8 cellular contexts compared by ENCODE assay signal in the genomic region with DNA sequence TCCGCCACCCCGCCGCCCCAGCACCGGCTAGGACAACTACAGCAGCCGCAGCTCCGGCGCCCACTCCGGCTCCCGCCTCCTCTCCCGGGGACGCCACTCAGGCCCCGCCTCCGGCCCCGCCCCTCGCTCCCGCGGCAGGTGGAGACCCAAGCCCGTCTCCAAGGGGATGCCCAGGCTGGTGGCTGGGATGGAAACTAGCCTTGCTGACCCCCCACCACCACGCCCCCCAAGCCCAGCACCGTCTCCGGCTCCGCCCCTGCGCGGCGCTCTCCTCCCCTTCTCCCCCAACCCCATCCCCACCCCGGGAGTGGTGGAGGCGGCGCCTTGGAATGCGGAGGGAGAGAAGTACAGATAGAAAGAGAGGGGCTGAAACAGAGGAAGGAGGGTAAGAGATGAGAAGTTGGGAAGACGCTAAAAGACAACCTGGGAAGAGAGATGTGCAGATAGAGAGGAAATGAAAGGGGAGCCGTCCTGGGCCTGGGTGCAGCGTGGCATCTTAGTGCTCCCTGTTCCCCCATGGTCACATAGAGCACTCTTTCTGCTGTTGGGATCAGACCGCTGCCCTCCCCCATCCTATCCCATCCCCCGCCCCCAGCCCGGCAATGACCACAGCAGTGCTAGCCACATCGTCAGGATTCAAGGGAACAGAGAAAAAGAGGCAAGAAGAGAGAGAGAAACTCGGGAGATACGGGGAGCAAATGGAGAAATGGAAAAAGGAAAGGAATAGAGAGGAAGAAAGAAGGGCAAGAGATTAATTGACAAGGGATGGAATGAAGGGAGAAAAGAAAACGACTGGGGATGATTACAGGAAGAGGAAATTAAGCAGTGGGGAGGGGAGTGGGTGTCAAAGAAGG. TPM values are rescaled to one million over a fixed set of nuclear protein-coding genes. Genes with fewer than 3 reads are reported as not detected.
DNase-seq lines count a peak whose midpoint lies in the region; ATAC-seq lines count a peak whose summit lies in the region.

A gene with protein sequence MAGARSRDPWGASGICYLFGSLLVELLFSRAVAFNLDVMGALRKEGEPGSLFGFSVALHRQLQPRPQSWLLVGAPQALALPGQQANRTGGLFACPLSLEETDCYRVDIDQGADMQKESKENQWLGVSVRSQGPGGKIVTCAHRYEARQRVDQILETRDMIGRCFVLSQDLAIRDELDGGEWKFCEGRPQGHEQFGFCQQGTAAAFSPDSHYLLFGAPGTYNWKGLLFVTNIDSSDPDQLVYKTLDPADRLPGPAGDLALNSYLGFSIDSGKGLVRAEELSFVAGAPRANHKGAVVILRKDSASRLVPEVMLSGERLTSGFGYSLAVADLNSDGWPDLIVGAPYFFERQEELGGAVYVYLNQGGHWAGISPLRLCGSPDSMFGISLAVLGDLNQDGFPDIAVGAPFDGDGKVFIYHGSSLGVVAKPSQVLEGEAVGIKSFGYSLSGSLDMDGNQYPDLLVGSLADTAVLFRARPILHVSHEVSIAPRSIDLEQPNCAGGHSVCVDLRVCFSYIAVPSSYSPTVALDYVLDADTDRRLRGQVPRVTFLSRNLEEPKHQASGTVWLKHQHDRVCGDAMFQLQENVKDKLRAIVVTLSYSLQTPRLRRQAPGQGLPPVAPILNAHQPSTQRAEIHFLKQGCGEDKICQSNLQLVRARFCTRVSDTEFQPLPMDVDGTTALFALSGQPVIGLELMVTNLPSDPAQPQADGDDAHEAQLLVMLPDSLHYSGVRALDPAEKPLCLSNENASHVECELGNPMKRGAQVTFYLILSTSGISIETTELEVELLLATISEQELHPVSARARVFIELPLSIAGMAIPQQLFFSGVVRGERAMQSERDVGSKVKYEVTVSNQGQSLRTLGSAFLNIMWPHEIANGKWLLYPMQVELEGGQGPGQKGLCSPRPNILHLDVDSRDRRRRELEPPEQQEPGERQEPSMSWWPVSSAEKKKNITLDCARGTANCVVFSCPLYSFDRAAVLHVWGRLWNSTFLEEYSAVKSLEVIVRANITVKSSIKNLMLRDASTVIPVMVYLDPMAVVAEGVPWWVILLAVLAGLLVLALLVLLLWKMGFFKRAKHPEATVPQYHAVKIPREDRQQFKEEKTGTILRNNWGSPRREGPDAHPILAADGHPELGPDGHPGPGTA (minus strand): TSS at position 64 of the 854 bp plus-strand sequence. CDS start 222 bp downstream, outside the sequence.

- H3K4me1 ChIP-seq in effector memory CD4-positive, alpha-beta T cell (ENCODE audit: control insufficient read depth, insufficient read depth, low read length, poor library complexity, severe bottlenecking): peaks cover 16% of the 10 kb centered on the region

- H3K9me3 ChIP-seq in effector memory CD4-positive, alpha-beta T cell (ENCODE audit: control insufficient read depth, low read length): no peaks in the 10 kb centered on the region

- no peak within 1 kb of the TSS for H3K27ac ChIP-seq in effector memory CD4-positive, alpha-beta T cell (ENCODE audit: insufficient read depth, low read length, poor library complexity, severe bottlenecking)

- peaks cover 7% of the 10 kb centered on the region for H3K27me3 ChIP-seq in effector memory CD4-positive, alpha-beta T cell (replicated peaks; ENCODE audit: control insufficient read depth, insufficient read depth, low read length, poor library complexity, severe bottlenecking)

- ATAC-seq in GM21515 (IDR thresholded peaks at IDR 0.05; ENCODE audit: unreplicated experiment): peak; percentile 54

- peak within 1 kb of the TSS; percentile 56 for H3K4me3 ChIP-seq in effector memory CD4-positive, alpha-beta T cell (ENCODE audit: insufficient read depth, low read depth, low read length, poor library complexity, severe bottlenecking)

- no peaks in the 10 kb centered on the region for H3K36me3 ChIP-seq in effector memory CD4-positive, alpha-beta T cell (ENCODE audit: control insufficient read depth, insufficient read depth, low read length)

- DNase-seq in AG08396 (ENCODE audit: low spot score) (peak; percentile 85), NCI-H2171 treated with DMSO at 0.1 percent for 48 hours (lab: John Stamatoyannopoulos, UW) (peak; percentile 65), mesenteric fat pad (ENCODE audit: low spot score) (no peak), NK-92 (lab: John Stamatoyannopoulos, UW; ENCODE audit: unreplicated experiment) (no peak)
- peak; percentile 11 to 49 for DNase-seq in activated CD8-positive, alpha-beta memory T cell treated with anti-CD3 and anti-CD28 coated beads for 1 hour (ENCODE audit: extremely low read depth in 1 of 2, low read depth in 1 of 2)
- DNase-seq in effector memory CD4-positive, alpha-beta T cell: peak; percentile 43 to 65 (median 48)
- DNase-seq in stimulated activated CD8-positive, alpha-beta memory T cell treated with anti-CD3 and anti-CD28 coated beads, Interleukin-4, amount 100 ng/mL, for 24 hours (ENCODE audit: low read depth): peak; percentile 49

RNA-seq across cellular contexts. Expression of the gene that starts here (rescaled TPM):
- 536 TPM for total RNA-seq in mesenteric fat pad

Comparison
In these comparisons a context has a peak if more than half of its experiments do, and no peak if none do; other contexts are left out.
1. DNase-seq: peak in AG08396 (single experiment), NCI-H2171 treated with DMSO at 0.1 percent for 48 hours (single experiment), activated CD8-positive, alpha-beta memory T cell treated with anti-CD3 and anti-CD28 coated beads for 1 hour (2 of 2), effector memory CD4-positive, alpha-beta T cell (3 of 3) and stimulated activated CD8-positive, alpha-beta memory T cell treated with anti-CD3 and anti-CD28 coated beads, Interleukin-4, amount 100 ng/mL, for 24 hours (single experiment); none in mesenteric fat pad (single experiment) and NK-92 (single experiment).